In the genomic region with DNA sequence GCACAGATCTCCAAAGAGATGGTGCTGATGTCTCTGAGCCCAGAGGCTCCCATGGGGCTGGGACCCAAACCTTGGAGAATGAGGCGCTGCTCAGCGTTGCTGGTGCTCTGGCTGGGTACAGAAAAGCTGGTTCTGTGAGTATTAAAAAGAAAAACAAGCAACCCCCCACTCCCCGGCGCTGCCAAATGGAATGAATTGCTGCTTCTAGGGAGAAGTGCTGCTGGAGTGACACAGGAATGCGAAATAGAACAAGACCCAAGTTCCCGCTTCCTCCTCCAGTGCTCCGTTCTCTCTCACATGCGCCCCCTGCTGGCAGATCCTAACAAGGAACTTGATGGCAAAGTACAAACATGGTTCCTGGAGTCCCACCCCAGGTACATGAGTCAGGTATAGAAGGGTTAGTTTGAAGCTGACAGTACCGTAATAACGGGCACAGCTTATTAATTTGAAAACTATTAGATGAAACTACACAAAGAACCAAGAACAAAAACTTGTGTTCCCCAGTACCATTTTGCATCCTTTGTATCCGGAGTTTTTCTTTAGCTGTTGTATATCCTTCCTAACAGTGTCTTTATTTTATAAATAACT, we compare ENCODE assay signal across 8 cellular contexts. TPM values are rescaled to one million over a fixed set of nuclear protein-coding genes. Genes with fewer than 3 reads are reported as not detected.
A peak's percentile ranks its signal among the peaks of the same experiment; 100 is the strongest.
DNase-seq lines count a peak whose midpoint lies in the region; ATAC-seq and TF ChIP-seq lines count a peak whose summit lies in the region.

No MANE protein-coding gene starts in this region.

- peak; percentile 87 for DNase-seq in NCI-H2029 treated with DMSO at 0.1 percent for 48 hours (lab: John Stamatoyannopoulos, UW)
- peak; percentile 73 to 95 (median 88) for DNase-seq in T-helper 2 cell
- peak; percentile 85 for DNase-seq in amniotic stem cell (lab: John Stamatoyannopoulos, UW)
- DNase-seq in left ventricle myocardium superior: peak; percentile 94
- peak; percentile 86 for DNase-seq in retina

- peak; percentile 90 for TF ChIP-seq CTCF in 22Rv1 (IDR thresholded peaks at IDR 0.05)

- intact Hi-C loops in left ventricle myocardium superior (cut with micrococcal nuclease): no loop called here

- H3K27ac ChIP-seq in 22Rv1: no peak overlapping the region

- ATAC-seq in GM18907 (IDR thresholded peaks at IDR 0.05; ENCODE audit: unreplicated experiment) (peak; percentile 33), left ventricle myocardium superior (peak; percentile 58), HG03342 (IDR thresholded peaks at IDR 0.05; ENCODE audit: unreplicated experiment) (no peak)

RNA-seq across cellular contexts. Expression of a gene that starts 2.1 kb away (rescaled TPM):
- 13.4 TPM for total RNA-seq in left ventricle myocardium superior

RNA-seq across cellular contexts. Expression of a gene that starts 29.0 kb away (rescaled TPM):
- 60.4 TPM for total RNA-seq in left ventricle myocardium superior
